Comparison of ENCODE assay signal across 8 cellular contexts in genomic region chr20:62808211-62808865, GRCh38. TPM values are rescaled to one million over a fixed set of nuclear protein-coding genes. Genes with fewer than 3 reads are reported as not detected.
DNase-seq lines count a peak whose midpoint lies in the region; ATAC-seq and TF ChIP-seq lines count a peak whose summit lies in the region.

No MANE protein-coding gene starts in this region.

- DNase-seq in AG08395 (ENCODE audit: low spot score) (peak; percentile 86), OCI-LY7 (ENCODE audit: low spot score) (peak; percentile 70), esophagus muscularis mucosa (ENCODE audit: extremely low spot score) (no peak), neural crest cell (ENCODE audit: low read depth, low spot score) (peak; percentile 86), thoracic aorta (ENCODE audit: low spot score) (no peak)
- DNase-seq in activated T-cell treated with anti-CD3 and anti-CD28 coated beads, Interleukin-2, amount 50 U/mL, for 1 hour = peak; percentile 81

- TF ChIP-seq EP300 in esophagus muscularis mucosa (IDR thresholded peaks at IDR 0.05) = no peak

- H3K36me3 ChIP-seq in OCI-LY7 (ENCODE audit: insufficient read depth, low read length) (peaks cover 64% of the 10 kb centered on the region), esophagus muscularis mucosa (peaks cover 55 to 67% (median 64%) of the 10 kb centered on the region in 4 donors), thoracic aorta (peaks cover 46% of the 10 kb centered on the region)

- H3K4me1 ChIP-seq in OCI-LY7 (ENCODE audit: insufficient read depth, low read length, poor library complexity, severe bottlenecking) (peaks cover 35% of the 10 kb centered on the region), esophagus muscularis mucosa (peaks cover 29 to 40% (median 38%) of the 10 kb centered on the region in 4 donors), thoracic aorta (ENCODE audit: control insufficient read depth in 1 of 2, low read depth in 2 of 2) (peaks cover 16 to 32% of the 10 kb centered on the region in 2 donors)

- peak overlapping the region; percentile 92 for H3K4me3 Mint-ChIP-seq in neural crest cell

- CTCF ChIA-PET in OCI-LY7 (lab: Charles Lee; ENCODE audit: unreplicated experiment) = interaction anchor here (0.5 to 0.6 kb wide), 2 partner anchors 25 to 178 kb away, joined by 3 to 4 read pairs; no protein-coding TSS in a partner anchor

- ATAC-seq in GM21515 (IDR thresholded peaks at IDR 0.05; ENCODE audit: unreplicated experiment) = peak; percentile 45
- no peak for ATAC-seq in thoracic aorta (ENCODE audit: insufficient number of reproducible peaks, low FRiP score, low read depth)
- ATAC-seq in GM21825 (IDR thresholded peaks at IDR 0.05; ENCODE audit: unreplicated experiment) = no peak

- TF ChIP-seq POLR2A in esophagus muscularis mucosa (IDR thresholded peaks at IDR 0.05; ENCODE audit: low read depth) = no peak

- H3K9me3 Mint-ChIP-seq in neural crest cell = no peaks in the 10 kb centered on the region

- 41% methylated on average over 13 of the region's 21 CpGs for WGBS in esophagus muscularis mucosa

- H3K27ac Mint-ChIP-seq in neural crest cell (ENCODE audit: unreplicated experiment) = no peak overlapping the region

- H3K9me2 ChIP-seq in OCI-LY7 (ENCODE audit: insufficient read depth, low read length) = no peaks in the 10 kb centered on the region

- H3K27me3 ChIP-seq in esophagus muscularis mucosa (no peaks in the 10 kb centered on the region), thoracic aorta (replicated peaks; ENCODE audit: insufficient read depth) (no peaks in the 10 kb centered on the region)

- H3K4me3 ChIP-seq in OCI-LY7 (ENCODE audit: low read depth, low read length, poor library complexity, severe bottlenecking) (no peak overlapping the region), esophagus muscularis mucosa (no peak overlapping the region), thoracic aorta (no peak overlapping the region)

- no peaks in the 10 kb centered on the region for H3K36me3 Mint-ChIP-seq in neural crest cell (ENCODE audit: low read depth)

- peaks cover 24% of the 10 kb centered on the region for H3K79me2 ChIP-seq in OCI-LY7 (ENCODE audit: insufficient read depth, low read depth, low read length)

- POLR2A ChIA-PET in OCI-LY7 (lab: Charles Lee) = interaction anchor here (1.3 kb wide), 1 partner anchor 12 kb away, joined by 3 read pairs; the partner anchor contains the start of gene MRGBP

- H3K27me3 Mint-ChIP-seq in neural crest cell (ENCODE audit: low read depth) = no peaks in the 10 kb centered on the region

- no peak overlapping the region for H2AFZ ChIP-seq in OCI-LY7 (ENCODE audit: low read length)

- H4K20me1 ChIP-seq in OCI-LY7 (ENCODE audit: insufficient read depth, low read length) = no peaks in the 10 kb centered on the region

- peaks cover 20% of the 10 kb centered on the region for H3K4me1 Mint-ChIP-seq in neural crest cell

- H3K27ac ChIP-seq in OCI-LY7 (ENCODE audit: low read depth, low read length, poor library complexity, severe bottlenecking) (no peak overlapping the region), esophagus muscularis mucosa (replicated peaks in 1 of 4) (no peak overlapping the region), thoracic aorta (no peak overlapping the region)

- peak overlapping the region; percentile 8 for H3K4me2 ChIP-seq in OCI-LY7 (ENCODE audit: low read length)

- H3K9me3 ChIP-seq in OCI-LY7 (ENCODE audit: low read length) (no peaks in the 10 kb centered on the region), esophagus muscularis mucosa (no peaks in the 10 kb centered on the region), thoracic aorta (no peaks in the 10 kb centered on the region)

- no TSS peak for BruUV-seq in OCI-LY7 (replicated peaks; lab: Mats Ljungman, UMichigan)

- intact Hi-C loops in OCI-LY7 (cut with micrococcal nuclease; ENCODE audit: unreplicated experiment) = no loop called here
- intact Hi-C loops in esophagus muscularis mucosa (cut with DNase I) = loop anchor here (2.0 kb wide), 1 partner anchor 140 kb away; no protein-coding TSS in a partner anchor

- TF ChIP-seq CTCF in OCI-LY7 (conservative IDR thresholded peaks at IDR 0.05; ENCODE audit: low read length) (peak; percentile 94), esophagus muscularis mucosa (IDR thresholded peaks at IDR 0.05) (peak; percentile 92 to 93 (median 93)), neural crest cell (conservative IDR thresholded peaks at IDR 0.05) (peak; percentile 90), thoracic aorta (IDR thresholded peaks at IDR 0.05) (peak; percentile 95)

RNA-seq across cellular contexts. Expression of gene OGFR, which starts 3.7 kb away (rescaled TPM):
- 64.8 and 75.6 TPM in 2 replicates for total RNA-seq in OCI-LY7 (2014; rRNA removed; shearing (Covaris generic))
- total RNA-seq in OCI-LY7 (2022) (66.2 and 69.9 TPM in 2 replicates), esophagus muscularis mucosa (10 to 100 TPM; 46.1 to 84.5 (median 62.7) TPM), neural crest cell (36.7 and 38.5 TPM in 2 replicates), thoracic aorta (10 to 100 TPM; 50.6 to 57.4 TPM)

RNA-seq across cellular contexts. Expression of gene COL9A3, which starts 8.5 kb away (rescaled TPM):
- 1.0 and 1.7 TPM in 2 replicates for total RNA-seq in OCI-LY7 (2014; rRNA removed; shearing (Covaris generic))
- total RNA-seq in OCI-LY7 (2022) = 5.2 and 6.1 TPM in 2 replicates
- total RNA-seq in esophagus muscularis mucosa = 10 to 100 TPM; 13.4 to 22.9 (median 18.4) TPM
- 3.8 and 4.6 TPM in 2 replicates for total RNA-seq in neural crest cell
- 1 to 10 TPM in 1 of 2 donors, under 1 TPM in 1; 0.54 to 3.1 TPM for total RNA-seq in thoracic aorta

RNA-seq across cellular contexts. Expression of gene MRGBP, which starts 12.1 kb away (rescaled TPM):
- total RNA-seq in OCI-LY7 (2014; rRNA removed; shearing (Covaris generic)) = 22.2 and 25.1 TPM in 2 replicates
- total RNA-seq in OCI-LY7 (2022) (19.9 and 22.6 TPM in 2 replicates), esophagus muscularis mucosa (10 to 100 TPM in 2 of 4 donors, 1 to 10 TPM in 2; 7.6 to 16.7 (median 10.3) TPM), neural crest cell (19.4 and 22.2 TPM in 2 replicates), thoracic aorta (1 to 10 TPM; 5.7 to 9.1 TPM)

RNA-seq across cellular contexts. Expression of gene TCFL5, which starts 53.3 kb away (rescaled TPM):
- 9.5 and 10.0 TPM in 2 replicates for total RNA-seq in OCI-LY7 (2014; rRNA removed; shearing (Covaris generic))
- total RNA-seq in OCI-LY7 (2022) (8.7 and 9.2 TPM in 2 replicates), esophagus muscularis mucosa (10 to 100 TPM; 12.3 to 29.7 (median 18.8) TPM), neural crest cell (17.5 and 17.6 TPM in 2 replicates), thoracic aorta (1 to 10 TPM; 3.8 to 6.2 TPM)

Comparison
In these comparisons a context has a peak if more than half of its experiments do, and no peak if none do; other contexts are left out.
1. DNase-seq: peak in AG08395 (single experiment), OCI-LY7 (single experiment), activated T-cell treated with anti-CD3 and anti-CD28 coated beads, Interleukin-2, amount 50 U/mL, for 1 hour (single experiment) and neural crest cell (single experiment); none in esophagus muscularis mucosa (single experiment) and thoracic aorta (single experiment).
2. Peak in every context shown above with its lines, with median percentiles within 50 percentile points of each other: CTCF ChIP-seq.